In the genomic region with DNA sequence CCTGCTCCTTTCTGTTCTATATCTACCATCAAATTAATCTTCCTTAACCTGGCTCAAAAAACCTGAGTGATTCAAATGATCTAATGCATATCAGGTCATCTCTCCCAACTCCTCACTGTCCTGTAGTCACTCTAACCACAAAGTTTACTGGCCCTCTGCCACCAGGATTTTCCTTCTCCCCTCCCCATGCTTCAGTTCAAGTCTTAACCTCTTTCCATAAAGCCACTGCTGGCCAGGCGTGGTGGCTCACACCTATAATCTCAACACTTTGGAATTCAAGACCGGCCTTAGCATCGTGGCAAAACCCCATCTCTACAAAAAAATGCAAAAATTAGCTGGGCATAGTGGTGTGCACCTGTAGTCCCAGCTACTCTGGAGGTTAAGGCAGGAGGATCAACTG, we compare ENCODE assay signal across 18 cellular contexts. TPM values are rescaled to one million over a fixed set of nuclear protein-coding genes. Genes with fewer than 3 reads are reported as not detected.
A peak's percentile ranks its signal among the peaks of the same experiment; 100 is the strongest.
DNase-seq lines count a peak whose midpoint lies in the region; ATAC-seq, FAIRE-seq and TF ChIP-seq lines count a peak whose summit lies in the region.
"Had no signal": no experiment of that assay in that cellular context is flagged by ENCODE, and none has a peak within 500 bp of the region (broad histone marks: within the 10 kb centered on the region; RNA-seq: fewer than 3 reads in every experiment).

No MANE protein-coding gene starts in this region.

- H3K27me3 Mint-ChIP-seq in chondrocyte (ENCODE audit: low read depth) = no peaks in the 10 kb centered on the region
- peaks cover 4 to 5% of the 10 kb centered on the region in 2 donors for H3K27me3 Mint-ChIP-seq in T-cell
- H3K27me3 Mint-ChIP-seq: activated CD4-positive, alpha-beta T cell treated with anti-CD3 and anti-CD28 coated beads, Interleukin-2, amount 10 ng/mL, durations not matched to agents 24 days and 14 days had no signal

- TF ChIP-seq CTCF in Panc1 (IDR thresholded peaks at IDR 0.05) = no peak
- no peak for TF ChIP-seq CTCF in chondrocyte (IDR thresholded peaks at IDR 0.05)
- TF ChIP-seq CTCF in coronary artery (IDR thresholded peaks at IDR 0.05) = no peak

- in situ Hi-C loops in Panc1 (cut with HindIII; ENCODE audit: low pct_unique_long_range_greater_than_20kb, low sequenced_read_pairs) = no loop called here

- ATAC-seq in Panc1 = 0 out of 2 replicates have a peak, but pooled peaks have one; percentile 17
- ATAC-seq in T-cell (replicated peaks in 1 of 4) = no peak

- DNase-seq in H54 (ENCODE audit: insufficient read length, low spot score) (peak; percentile 40), Panc1 (ENCODE audit: low read depth, low spot score) (no peak), chondrocyte (ENCODE audit: low spot score) (no peak), urothelium cell line (ENCODE audit: low spot score) (peak; percentile 64), T-cell (no peak), coronary artery (ENCODE audit: low spot score) (no peak)
- DNase-seq in activated CD4-positive, CD25-positive, alpha-beta regulatory T cell (lab: John Stamatoyannopoulos, UW) = no peak
- DNase-seq: activated CD4-positive, alpha-beta T cell treated with anti-CD3 and anti-CD28 coated beads, Interleukin-2, amount 10 ng/mL, durations not matched to agents 24 days and 14 days; adrenal gland; caudate nucleus; DMS153; esophagus squamous epithelium; NCI-H2029 treated with DMSO at 0.1 percent for 48 hours; NCI-H526; stimulated activated CD4-positive, alpha-beta T cell treated with anti-CD3 and anti-CD28 coated beads, Interleukin-2, amount 100 ng/mL, for 24 hours; stomach had no signal

- no TSS peak for BruUV-seq in Panc1 (replicated peaks; lab: Mats Ljungman, UMichigan)

- H3K27ac ChIP-seq in Panc1 (ENCODE audit: low read length) (no peak overlapping the region), coronary artery (no peak overlapping the region)
- H3K27ac ChIP-seq: adrenal gland, BLaER1, esophagus squamous epithelium, stomach, vagina had no signal

- no peaks in the 10 kb centered on the region for H3K36me3 ChIP-seq in Panc1 (ENCODE audit: control insufficient read depth, insufficient read depth, low read length)
- H3K36me3 ChIP-seq: adrenal gland, BLaER1, esophagus squamous epithelium, stomach, vagina had no signal

- CTCF ChIA-PET in Panc1 (lab: Charles Lee) (no interaction called here), T-cell (lab: Charles Lee) (no interaction called here)

- H3K27ac Mint-ChIP-seq in chondrocyte (ENCODE audit: unreplicated experiment) (peak overlapping the region; percentile 14), T-cell (no peak overlapping the region)
- H3K27ac Mint-ChIP-seq: activated CD4-positive, alpha-beta T cell treated with anti-CD3 and anti-CD28 coated beads, Interleukin-2, amount 10 ng/mL, durations not matched to agents 24 days and 14 days had no signal

- H3K36me3 Mint-ChIP-seq in chondrocyte (ENCODE audit: low read depth) = no peaks in the 10 kb centered on the region
- H3K36me3 Mint-ChIP-seq in T-cell = no peaks in the 10 kb centered on the region

- no peaks in the 10 kb centered on the region for H3K4me1 ChIP-seq in Panc1 (ENCODE audit: control insufficient read depth, insufficient read depth, low read length)
- H3K4me1 ChIP-seq: adrenal gland, BLaER1, esophagus squamous epithelium, vagina had no signal

- intact Hi-C loops in Panc1 (cut with micrococcal nuclease; ENCODE audit: unreplicated experiment) = no loop called here

- POLR2A ChIA-PET in Panc1 (lab: Charles Lee) (interaction anchor here (0.6 kb wide), 1 partner anchor 14 kb away, joined by 4 read pairs; no protein-coding TSS in a partner anchor), T-cell (lab: Charles Lee) (no interaction called here)

- peaks cover 31% of the 10 kb centered on the region for H3K4me1 Mint-ChIP-seq in chondrocyte (ENCODE audit: low read depth)
- H3K4me1 Mint-ChIP-seq in T-cell = no peaks in the 10 kb centered on the region

- no peaks in the 10 kb centered on the region for H3K9me3 ChIP-seq in Panc1 (ENCODE audit: control insufficient read depth, insufficient read depth, low read depth, low read length)
- H3K9me3 ChIP-seq: adrenal gland, BLaER1, esophagus squamous epithelium, stomach, vagina had no signal

- H3K4me3 ChIP-seq in Panc1 (ENCODE audit: low read depth in 2 of 2, low read length in 2 of 2) = no peak overlapping the region
- H3K4me3 ChIP-seq in coronary artery = no peak overlapping the region
- H3K4me3 ChIP-seq: adrenal gland, BLaER1, esophagus squamous epithelium, stomach, vagina had no signal

- no peaks in the 10 kb centered on the region for H3K27me3 ChIP-seq in Panc1 (ENCODE audit: control insufficient read depth, insufficient read depth, low read length)
- H3K27me3 ChIP-seq: adrenal gland, BLaER1, esophagus squamous epithelium, stomach, vagina had no signal

- FAIRE-seq in H54 (lab: Jason Lieb, UNC) (peak; percentile 99), urothelium cell line (lab: Jason Lieb, UNC) (peak; percentile 46)

- H3K4me3 Mint-ChIP-seq in chondrocyte (ENCODE audit: unreplicated experiment) (no peak overlapping the region), T-cell (no peak overlapping the region)
- H3K4me3 Mint-ChIP-seq: activated CD4-positive, alpha-beta T cell treated with anti-CD3 and anti-CD28 coated beads, Interleukin-2, amount 10 ng/mL, durations not matched to agents 24 days and 14 days had no signal

- TF ChIP-seq POLR2A in H54 (IDR thresholded peaks at IDR 0.05; ENCODE audit: low read depth, low read length) = no peak

- H3K9me3 Mint-ChIP-seq in chondrocyte (ENCODE audit: low read depth) (no peaks in the 10 kb centered on the region), T-cell (no peaks in the 10 kb centered on the region)
- H3K9me3 Mint-ChIP-seq: activated CD4-positive, alpha-beta T cell treated with anti-CD3 and anti-CD28 coated beads, Interleukin-2, amount 10 ng/mL, durations not matched to agents 24 days and 14 days had no signal

RNA-seq across cellular contexts. Expression of gene SP3, which starts 7.5 kb away (rescaled TPM):
- total RNA-seq in Panc1 (2021; ENCODE audit: unreplicated experiment) = 80.2 TPM
- 40.3 TPM for polyA plus RNA-seq in Panc1 (2012; ENCODE audit: insufficient read length)
- 56.9 to 59.4 TPM (median 58.7 TPM) in 3 replicates for total RNA-seq in chondrocyte
- 100 to 1,000 TPM; 107 to 150 (median 123) TPM for total RNA-seq in T-cell

Comparison
In these comparisons a context has a peak if more than half of its experiments do, and no peak if none do; other contexts are left out.
1. DNase-seq: peak in H54 (single experiment) and urothelium cell line (single experiment); none in Panc1 (single experiment), chondrocyte (single experiment), T-cell (0 of 34), coronary artery (single experiment) and activated CD4-positive, CD25-positive, alpha-beta regulatory T cell (0 of 4).